In the genomic region with DNA sequence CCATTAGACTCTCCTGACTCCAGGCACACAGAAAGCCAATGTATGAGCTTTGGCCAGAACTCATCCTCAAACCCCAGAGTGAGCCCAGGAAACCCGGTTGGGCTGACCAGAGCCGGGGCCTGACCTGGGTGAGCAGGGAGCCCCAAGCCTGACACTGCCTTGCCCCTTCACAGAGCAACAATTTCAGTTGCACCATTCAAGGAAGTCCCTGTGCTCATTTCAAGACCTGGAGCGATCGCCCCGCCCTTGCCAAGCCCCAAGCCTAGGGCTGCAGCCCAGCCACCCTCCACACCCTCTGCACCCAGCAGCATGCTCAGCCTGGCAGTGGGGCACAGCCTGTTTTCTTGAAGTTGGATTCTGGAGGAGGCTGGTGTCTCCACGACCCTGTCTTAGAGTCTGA, we compare ENCODE assay signal across 11 cellular contexts. TPM values are rescaled to one million over a fixed set of nuclear protein-coding genes. Genes with fewer than 3 reads are reported as not detected.
A peak's percentile ranks its signal among the peaks of the same experiment; 100 is the strongest.
DNase-seq lines count a peak whose midpoint lies in the region; ATAC-seq and TF ChIP-seq lines count a peak whose summit lies in the region.
"Had no signal": no experiment of that assay in that cellular context is flagged by ENCODE, and none has a peak within 500 bp of the region (broad histone marks: within the 10 kb centered on the region; RNA-seq: fewer than 3 reads in every experiment).

No MANE protein-coding gene starts in this region.

- H3K27me3 Mint-ChIP-seq in IgD-negative memory B cell (peaks cover 48% of the 10 kb centered on the region), CD14-positive monocyte (ENCODE audit: low read depth in 3 of 3) (peaks cover 59 to 86% (median 59%) of the 10 kb centered on the region in 3 donors)

- H3K27ac ChIP-seq in muscle layer of colon (ENCODE audit: low read depth, low read length): peak overlapping the region; percentile 95
- H3K27ac ChIP-seq: HL-60, spleen had no signal

- peak overlapping the region in 3 of 4 donors; percentile 17 to 37 (median 28) for H3K4me3 Mint-ChIP-seq in IgD-negative memory B cell
- H3K4me3 Mint-ChIP-seq in CD14-positive monocyte: peak overlapping the region in 1 of 2 donors; percentile 99

- ATAC-seq in GM18868 (IDR thresholded peaks at IDR 0.05; ENCODE audit: unreplicated experiment): no peak

- no peaks in the 10 kb centered on the region for H3K9me3 Mint-ChIP-seq in IgD-negative memory B cell
- H3K9me3 Mint-ChIP-seq in CD14-positive monocyte: peaks cover 0 to 18% (median 5%) of the 10 kb centered on the region in 7 donors

- H3K36me3 ChIP-seq in muscle layer of colon (ENCODE audit: insufficient read depth, low read length): no peaks in the 10 kb centered on the region
- H3K36me3 ChIP-seq: spleen had no signal

- H3K4me3 ChIP-seq in AG09309 (ENCODE audit: control insufficient read depth, low read depth, low read length): peak overlapping the region; percentile 95
- peak overlapping the region; percentile 77 for H3K4me3 ChIP-seq in cardiac fibroblast (replicated peaks in 1 of 2; ENCODE audit: low read depth in 2 of 2, low read length in 2 of 2)
- H3K4me3 ChIP-seq in muscle layer of colon (ENCODE audit: low read depth in 1 of 2, low read length in 2 of 2): peak overlapping the region; percentile 87 to 89

- intact Hi-C loops in CD14-positive monocyte (cut with micrococcal nuclease): no loop called here

- no peaks in the 10 kb centered on the region for H3K27me3 ChIP-seq in muscle layer of colon (ENCODE audit: control insufficient read depth in 1 of 2, insufficient read depth in 2 of 2, low read length in 2 of 2)

- H3K27ac Mint-ChIP-seq in IgD-negative memory B cell (no peak overlapping the region), CD14-positive monocyte (no peak overlapping the region)

- H3K4me1 ChIP-seq in muscle layer of colon (ENCODE audit: insufficient read depth, low read length): peaks cover 54% of the 10 kb centered on the region

- peaks cover 2% of the 10 kb centered on the region for H3K36me3 Mint-ChIP-seq in IgD-negative memory B cell
- H3K36me3 Mint-ChIP-seq in CD14-positive monocyte: peaks cover 2 to 5% of the 10 kb centered on the region in 2 donors

- DNase-seq in AG09309 (ENCODE audit: low read depth): no peak
- no peak for DNase-seq in cardiac fibroblast (ENCODE audit: low read depth in 2 of 2)
- DNase-seq in globus pallidus (ENCODE audit: low spot score): no peak
- DNase-seq in cerebellar nuclear complex (lab: John Stamatoyannopoulos, UW): no peak
- no peak for DNase-seq in CD14-positive monocyte (ENCODE audit: low spot score)
- DNase-seq: NCI-H774, spleen had no signal

- TF ChIP-seq CTCF in AG09309 (IDR thresholded peaks at IDR 0.05; ENCODE audit: control insufficient read depth, insufficient read depth, low read depth, low read length, missing control alignments) (no peak), cardiac fibroblast (IDR thresholded peaks at IDR 0.05; ENCODE audit: low read depth, low read length) (no peak), CD14-positive monocyte (IDR thresholded peaks at IDR 0.05) (no peak)

- H3K9me3 ChIP-seq in muscle layer of colon (ENCODE audit: low read length): no peaks in the 10 kb centered on the region
- H3K9me3 ChIP-seq: spleen had no signal

- peak overlapping the region; percentile 94 for H3K9ac ChIP-seq in muscle layer of colon (ENCODE audit: low read length)

- H3K4me1 Mint-ChIP-seq in IgD-negative memory B cell (peaks cover 0 to 8% (median 7%) of the 10 kb centered on the region in 3 donors), CD14-positive monocyte (peaks cover 19% of the 10 kb centered on the region)

RNA-seq across cellular contexts. Expression of gene NBL1, which starts 2.3 kb away (rescaled TPM):
- polyA plus RNA-seq in IgD-negative memory B cell (0.18 TPM), CD14-positive monocyte (not detected)

RNA-seq across cellular contexts. Expression of gene HTR6, which starts 18.3 kb away (rescaled TPM):
- polyA plus RNA-seq in IgD-negative memory B cell: not detected
- polyA plus RNA-seq in CD14-positive monocyte: not detected
